1 cellular context compared by ENCODE assay signal in genomic region chr20:18016772-18017171, GRCh38.
TF ChIP-seq lines count a peak whose summit lies in the region.

No MANE protein-coding gene starts in this region.

TF ChIP-seq in HEK293, 187 proteins besides CTCF, POLR2A, EP300 and RAD21 (continued from another document):
- TF ChIP-seq ZNF704 (tag by site-specific recombination; IDR thresholded peaks at IDR 0.05) (no peak), GLIS1 (tag by site-specific recombination; IDR thresholded peaks at IDR 0.05) (no peak)
